10 cellular contexts compared by ENCODE assay signal in the genomic region with DNA sequence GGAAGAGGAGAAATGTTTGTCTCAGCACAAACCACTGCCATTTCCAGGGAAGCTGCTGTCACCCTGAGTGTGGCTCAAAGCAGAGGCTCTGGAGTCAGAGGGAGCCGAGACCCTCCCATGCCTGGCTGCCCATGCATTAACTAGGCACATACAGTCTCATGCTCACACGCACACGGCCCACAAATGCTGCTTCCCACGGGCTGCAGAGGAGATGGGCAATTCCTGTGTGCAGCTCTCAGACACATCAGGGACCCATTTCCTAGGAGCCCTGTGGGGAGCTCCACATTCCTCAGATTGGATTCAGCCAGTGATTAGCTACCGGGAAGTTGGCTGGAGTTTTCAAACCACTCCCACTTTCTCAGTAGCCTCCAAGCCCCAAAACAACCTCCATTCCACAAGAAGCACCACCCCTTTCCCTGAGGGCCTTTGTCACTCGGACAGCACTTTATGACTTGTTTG. TPM values are rescaled to one million over a fixed set of nuclear protein-coding genes. Genes with fewer than 3 reads are reported as not detected.
DNase-seq lines count a peak whose midpoint lies in the region; ATAC-seq and TF ChIP-seq lines count a peak whose summit lies in the region.
"Had no signal": no experiment of that assay in that cellular context is flagged by ENCODE, and none has a peak within 500 bp of the region (broad histone marks: within the 10 kb centered on the region; RNA-seq: fewer than 3 reads in every experiment).

No MANE protein-coding gene starts in this region.

- peaks cover 30 to 38% of the 10 kb centered on the region in 2 experiments for H3K4me1 ChIP-seq in HCT116 (ENCODE audit: control insufficient read depth in 1 of 2, insufficient read depth in 2 of 2, low read length in 2 of 2)
- H3K4me1 ChIP-seq in suprapubic skin, result peaks cover 23% of the 10 kb centered on the region

- H3K36me3 ChIP-seq in HCT116 (ENCODE audit: control insufficient read depth in 1 of 2, insufficient read depth in 2 of 2, low read length in 2 of 2) (no peaks in the 10 kb centered on the region), suprapubic skin (no peaks in the 10 kb centered on the region)

- peak overlapping the region in 1 of 2 experiments; percentile 38; a peak in 2 of 4 replicates for H3K4me3 ChIP-seq in HCT116 (replicated peaks in 1 of 2; ENCODE audit: low read depth in 1 of 2, low read length in 2 of 2)
- no peak overlapping the region for H3K4me3 ChIP-seq in cardiac fibroblast (replicated peaks in 1 of 2; ENCODE audit: low read depth in 2 of 2, low read length in 2 of 2)
- H3K4me3 ChIP-seq in suprapubic skin, result no peak overlapping the region

- WGBS in suprapubic skin, result 21% methylated on average over 4 of the region's 6 CpGs

- peak overlapping the region; percentile 28; the same call in 1 of the 2 replicates for H3K9ac ChIP-seq in HCT116 (ENCODE audit: low read length)

- POLR2A ChIA-PET in HCT116 (lab: Charles Lee), result interaction anchor here (0.7 to 1.3 kb wide), 2 partner anchors 15 to 40 kb away, joined by 3 to 5 read pairs; no protein-coding TSS in a partner anchor

- ATAC-seq in HCT116 (peak; percentile 82), HG02840 (IDR thresholded peaks at IDR 0.05; ENCODE audit: low FRiP score, unreplicated experiment) (no peak), natural killer cell (no peak), HG03095 (IDR thresholded peaks at IDR 0.05; ENCODE audit: unreplicated experiment) (no peak)
- ATAC-seq: activated naive CD4-positive, alpha-beta T cell treated with anti-CD3 and anti-CD28 coated beads, Interleukin-2, amount 50 U/mL, for 72 hours had no signal

- no peak overlapping the region for H3K27ac Mint-ChIP-seq in natural killer cell
- H3K27ac Mint-ChIP-seq: activated naive CD4-positive, alpha-beta T cell treated with anti-CD3 and anti-CD28 coated beads, Interleukin-2, amount 50 U/mL, for 72 hours; T-helper 1 cell treated with Interleukin-12 subunit alpha and Interleukin-12 subunit beta and Interleukin-4 antibody, amounts not matched to agents 30 μg/mL and 1 μg/mL, for 36 hours had no signal

- H3K27ac ChIP-seq in HCT116 (ENCODE audit: low read depth, low read length) (peak overlapping the region; percentile 63), suprapubic skin (peak overlapping the region; percentile 82)

- no peak for TF ChIP-seq CTCF in HCT116 (IDR thresholded peaks at IDR 0.05 in 2 of 3, conservative IDR thresholded peaks at IDR 0.05 in 1 of 3; ENCODE audit: borderline replicate concordance in 1 of 3, insufficient read depth in 1 of 3, low read depth in 2 of 3, low read length in 2 of 3)
- TF ChIP-seq CTCF in cardiac fibroblast (IDR thresholded peaks at IDR 0.05; ENCODE audit: low read depth, low read length), result no peak
- TF ChIP-seq CTCF in suprapubic skin (IDR thresholded peaks at IDR 0.05), result no peak
- TF ChIP-seq CTCF in natural killer cell (IDR thresholded peaks at IDR 0.05), result no peak

- H3K4me3 Mint-ChIP-seq in natural killer cell, result no peak overlapping the region
- H3K4me3 Mint-ChIP-seq: T-helper 1 cell treated with Interleukin-12 subunit alpha and Interleukin-12 subunit beta and Interleukin-4 antibody, amounts not matched to agents 30 μg/mL and 1 μg/mL, for 36 hours had no signal

- no peaks in the 10 kb centered on the region for H3K9me2 ChIP-seq in HCT116 (ENCODE audit: insufficient read depth)

- peak overlapping the region; percentile 71 for H2AFZ ChIP-seq in HCT116 (ENCODE audit: low read depth, low read length, poor library complexity, severe bottlenecking)

- H3K9me3 ChIP-seq in HCT116 (ENCODE audit: control insufficient read depth in 1 of 2, insufficient read depth in 1 of 2, low read depth in 1 of 2, low read length in 2 of 2) (no peaks in the 10 kb centered on the region), suprapubic skin (no peaks in the 10 kb centered on the region)

- intact Hi-C loops in HCT116 (cut with micrococcal nuclease), result no loop called here
- intact Hi-C loops in natural killer cell (cut with micrococcal nuclease), result no loop called here

- no peak for TF ChIP-seq EP300 in suprapubic skin (IDR thresholded peaks at IDR 0.05)

- peaks cover 0 to 6% of the 10 kb centered on the region in 2 donors for H3K4me1 Mint-ChIP-seq in natural killer cell

- no peaks in the 10 kb centered on the region for H4K20me1 ChIP-seq in HCT116 (ENCODE audit: insufficient read depth)

- no TSS peak for BruUV-seq in HCT116 (replicated peaks; lab: Mats Ljungman, UMichigan)

- H3K4me2 ChIP-seq in HCT116 (ENCODE audit: low read length), result peak overlapping the region; percentile 74

- H3K36me3 Mint-ChIP-seq in natural killer cell, result no peaks in the 10 kb centered on the region
- H3K36me3 Mint-ChIP-seq: activated naive CD4-positive, alpha-beta T cell treated with anti-CD3 and anti-CD28 coated beads, Interleukin-2, amount 50 U/mL, for 72 hours had no signal

- no peaks in the 10 kb centered on the region for H3K27me3 ChIP-seq in HCT116 (ENCODE audit: insufficient read depth, low read length)
- no peaks in the 10 kb centered on the region for H3K27me3 ChIP-seq in suprapubic skin

- H3K27me3 Mint-ChIP-seq in natural killer cell (ENCODE audit: low read depth in 2 of 2), result peaks cover 0 to 11% of the 10 kb centered on the region in 2 donors

- DNase-seq in HCT116 (ENCODE audit: low read depth, low spot score) (no peak), cardiac fibroblast (ENCODE audit: low read depth in 2 of 2) (peak; percentile 81 to 82), left kidney (ENCODE audit: low read depth, low spot score) (peak; percentile 57), suprapubic skin (ENCODE audit: low spot score in 2 of 2) (peak in 1 of 2 donors; percentile 69), natural killer cell (no peak), NCI-H146 (lab: John Stamatoyannopoulos, UW) (no peak)

- RAD21 ChIA-PET in HCT116 (lab: Charles Lee; ENCODE audit: low non-redundant PET in 1 of 2, low total read pairs in 2 of 2, uncharacterized antibody in 2 of 2, unreplicated experiment in 2 of 2), result no interaction called here

- CTCF ChIA-PET in HCT116 (lab: Charles Lee), result interaction anchor here (0.6 kb wide), 1 partner anchor 24 kb away, joined by 4 read pairs; no protein-coding TSS in a partner anchor

- no peak for TF ChIP-seq RAD21 in HCT116 (IDR thresholded peaks at IDR 0.05; ENCODE audit: low read depth)

- H3K9me3 Mint-ChIP-seq in natural killer cell, result no peaks in the 10 kb centered on the region
- H3K9me3 Mint-ChIP-seq: activated naive CD4-positive, alpha-beta T cell treated with anti-CD3 and anti-CD28 coated beads, Interleukin-2, amount 50 U/mL, for 72 hours; T-helper 1 cell treated with Interleukin-12 subunit alpha and Interleukin-12 subunit beta and Interleukin-4 antibody, amounts not matched to agents 30 μg/mL and 1 μg/mL, for 36 hours had no signal

- TF ChIP-seq POLR2A in HCT116 (IDR thresholded peaks at IDR 0.05; ENCODE audit: borderline replicate concordance, extremely low read depth, insufficient read depth, insufficient read length) (no peak), suprapubic skin (IDR thresholded peaks at IDR 0.05) (no peak)

- no peaks in the 10 kb centered on the region for H3K79me2 ChIP-seq in HCT116 (ENCODE audit: insufficient read depth, low read length)

TF ChIP-seq in HCT116, 20 proteins besides CTCF, POLR2A, EP300 and RAD21:
- TF ChIP-seq CEBPB (IDR thresholded peaks at IDR 0.05; ENCODE audit: low read depth) (no peak), SRF (IDR thresholded peaks at IDR 0.05; ENCODE audit: low read depth) (no peak), SIN3A (IDR thresholded peaks at IDR 0.05; ENCODE audit: low read depth) (no peak), EZH2 (IDR thresholded peaks at IDR 0.05) (no peak), ZNF274 (IDR thresholded peaks at IDR 0.05; ENCODE audit: low read depth, low read length) (no peak)

RNA-seq across cellular contexts. Expression of gene PTGES, which starts 9.1 kb away (rescaled TPM):
- total RNA-seq in HCT116 (2021; ENCODE audit: unreplicated experiment) (17.2 TPM), suprapubic skin (10 to 100 TPM; 21.8 to 38.8 (median 24.0) TPM), natural killer cell (under 1 TPM; 0.28 to 0.47 (median 0.39) TPM)
- polyA plus RNA-seq in HCT116 (2012), result 16.8 and 19.0 TPM in 2 replicates

RNA-seq across cellular contexts. Expression of gene TOR1B, which starts 41.1 kb away (rescaled TPM):
- 19.0 TPM for total RNA-seq in HCT116 (2021; ENCODE audit: unreplicated experiment)
- 12.2 and 13.8 TPM in 2 replicates for polyA plus RNA-seq in HCT116 (2012)
- 10 to 100 TPM; 18.0 to 24.5 (median 20.8) TPM for total RNA-seq in suprapubic skin
- 10 to 100 TPM; 20.2 to 30.5 (median 23.9) TPM for total RNA-seq in natural killer cell

Comparison
In these comparisons a context has a peak if more than half of its experiments do, and no peak if none do; other contexts are left out.
1. DNase-seq: peak in cardiac fibroblast (2 of 2) and left kidney (single experiment); none in HCT116 (single experiment), natural killer cell (single experiment) and NCI-H146 (single experiment).
2. RNA of gene PTGES, which starts 9.1 kb away (total RNA-seq): 21.8 to 38.8 TPM in suprapubic skin and 17.2 TPM in HCT116 (single experiment); 0.28 to 0.47 TPM in natural killer cell; every median in the first group is over 10 times any median in the second.